In the genomic region with DNA sequence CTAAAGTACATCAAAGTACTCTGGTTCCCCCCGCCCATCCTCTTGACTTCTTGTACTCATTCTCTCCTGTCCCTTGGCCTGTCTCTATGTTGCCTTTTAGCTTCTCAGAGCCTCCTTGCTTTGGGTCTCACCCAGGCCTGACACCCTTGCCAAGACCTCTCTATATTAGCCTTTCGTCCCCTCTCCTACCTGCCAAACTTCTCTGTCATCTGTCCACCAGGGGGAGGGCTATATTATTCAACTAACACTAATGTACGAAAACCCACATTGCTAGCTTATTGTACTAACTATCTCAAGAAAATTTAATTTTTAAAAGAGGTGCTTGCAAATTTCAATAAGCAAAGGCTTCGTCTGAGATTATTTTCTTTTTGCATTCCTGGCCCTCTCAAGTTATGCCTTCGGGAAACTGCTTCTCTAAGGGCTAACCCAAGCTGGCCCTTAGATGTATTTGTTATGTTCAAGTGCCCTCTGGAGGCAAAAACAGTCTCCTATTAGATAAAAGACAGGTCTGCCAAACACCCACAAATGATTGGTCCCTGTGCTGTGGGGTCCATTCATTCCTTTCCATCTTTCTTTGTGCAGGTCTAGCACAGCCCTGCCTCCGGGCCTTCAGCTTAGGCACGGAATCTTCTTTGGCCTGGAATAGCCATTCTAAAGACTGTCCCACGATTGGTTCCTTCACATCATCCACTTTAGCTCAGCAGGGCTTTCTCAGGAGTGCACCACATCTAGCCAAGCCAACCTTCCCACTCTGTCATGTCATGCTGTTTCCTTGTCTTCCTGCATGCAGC, we compare ENCODE assay signal across 1 cellular context.
TF ChIP-seq lines count a peak whose summit lies in the region.

No MANE protein-coding gene starts in this region.

TF ChIP-seq in endothelial cell of umbilical vein, 7 proteins besides CTCF, POLR2A, EP300 and RAD21 (continued from another document):
- TF ChIP-seq MYC (IDR thresholded peaks at IDR 0.05; ENCODE audit: low read depth, low read length), result no peak
